In the genomic region with DNA sequence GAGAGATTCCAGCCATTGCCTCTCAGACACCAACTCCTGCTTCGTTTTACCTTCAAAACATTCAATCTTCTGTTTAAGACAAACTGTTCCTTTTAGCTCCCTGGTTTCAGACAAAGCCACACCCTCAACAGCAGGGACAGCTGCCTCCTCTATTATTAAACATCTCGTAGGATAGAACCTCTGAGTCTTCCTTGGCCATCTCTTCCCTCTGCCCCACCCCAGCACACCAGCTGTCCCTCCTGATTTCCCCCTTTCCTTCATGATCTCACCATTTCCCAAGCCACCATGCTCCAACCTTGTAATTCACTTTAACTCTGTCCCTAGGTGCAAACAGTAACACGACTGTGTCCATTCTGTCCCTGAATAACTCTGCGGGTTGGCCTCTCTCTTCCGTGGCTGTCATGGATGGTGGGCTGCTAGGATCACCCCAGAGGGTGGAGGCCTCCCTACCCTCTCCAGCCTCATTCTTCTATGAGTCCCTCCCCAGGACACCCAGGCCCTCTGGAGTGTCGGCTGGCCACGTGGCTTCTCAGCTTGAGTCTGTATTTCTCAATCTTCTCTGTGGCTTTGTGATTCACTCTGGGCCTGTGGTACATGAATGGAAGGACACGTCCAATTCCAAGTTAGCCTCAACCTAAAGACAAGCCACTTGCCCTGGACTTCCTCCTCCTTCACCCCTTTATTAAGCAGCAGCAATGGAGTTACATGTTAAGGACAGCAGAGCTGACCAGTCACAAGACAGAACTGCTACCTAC, we compare ENCODE assay signal across 23 cellular contexts.
DNase-seq lines count a peak whose midpoint lies in the region; ATAC-seq and TF ChIP-seq lines count a peak whose summit lies in the region.
"Had no signal": no experiment of that assay in that cellular context is flagged by ENCODE, and none has a peak within 500 bp of the region (broad histone marks: within the 10 kb centered on the region; RNA-seq: fewer than 3 reads in every experiment).

No MANE protein-coding gene starts in this region.

- no peaks in the 10 kb centered on the region for H3K27me3 ChIP-seq in tibial artery

- H3K9me3 ChIP-seq in tibial artery: no peaks in the 10 kb centered on the region

- no peaks in the 10 kb centered on the region for H3K4me1 ChIP-seq in tibial artery

- no peaks in the 10 kb centered on the region for H3K36me3 ChIP-seq in tibial artery

- no peak for ATAC-seq in HG03469 (IDR thresholded peaks at IDR 0.05; ENCODE audit: unreplicated experiment)
- ATAC-seq: left cardiac atrium had no signal

- H3K27ac ChIP-seq in tibial artery: no peak overlapping the region

- no peak for TF ChIP-seq CTCF in tibial artery (IDR thresholded peaks at IDR 0.05)

- DNase-seq in Daoy (ENCODE audit: low read depth) (peak; percentile 10), M059J (ENCODE audit: low read depth) (peak; percentile 32), SKM-1 (lab: John Stamatoyannopoulos, UW; ENCODE audit: unreplicated experiment) (peak; percentile 19), myocyte (ENCODE audit: low read depth) (peak; percentile 92), activated T-cell treated with anti-CD3 and anti-CD28 coated beads for 4 hours (no peak), tibial artery (no peak), COR-L47 (lab: John Stamatoyannopoulos, UW) (no peak)
- DNase-seq: ACHN; activated B cell treated with CpG ODN at 0.5 μM for 24 hours; activated CD4-positive, alpha-beta T cell treated with anti-CD3 and anti-CD28 coated beads, Interleukin-2, amount 50 U/mL, for 48 hours; activated CD8-positive, alpha-beta memory T cell treated with anti-CD3 and anti-CD28 coated beads, Interleukin-2, amount 50 U/mL, for 48 hours; activated effector memory CD4-positive, alpha-beta T cell treated with Interleukin-2 at 50 U/mL for 16 hours; activated naive CD8-positive, alpha-beta T cell treated with anti-CD3 and anti-CD28 coated beads for 36 hours; C1 segment of cervical spinal cord; Calu3; cerebellar nuclear complex; left cardiac atrium; naive B cell; NCI-H1694; NCI-H2171 treated with DMSO at 0.1 percent for 48 hours; NCI-H526 treated with DMSO at 0.1 percent for 48 hours; T-helper 9 cell had no signal

- intact Hi-C loops in tibial artery (cut with DNase I; ENCODE audit: low total_unique reads): no loop called here

- H3K4me3 ChIP-seq in tibial artery: no peak overlapping the region

Comparison
In these comparisons a context has a peak if more than half of its experiments do, and no peak if none do; other contexts are left out.
1. DNase-seq: peak in Daoy (single experiment), M059J (single experiment), SKM-1 (single experiment) and myocyte (single experiment); none in activated T-cell treated with anti-CD3 and anti-CD28 coated beads for 4 hours (single experiment), tibial artery (0 of 2) and COR-L47 (single experiment).